Comparison of ENCODE assay signal across 16 cellular contexts in genomic region chr10:124035306-124035927, GRCh38. TPM values are rescaled to one million over a fixed set of nuclear protein-coding genes. Genes with fewer than 3 reads are reported as not detected.
A peak's percentile ranks its signal among the peaks of the same experiment; 100 is the strongest.
DNase-seq lines count a peak whose midpoint lies in the region; ATAC-seq and TF ChIP-seq lines count a peak whose summit lies in the region.
"Had no signal": no experiment of that assay in that cellular context is flagged by ENCODE, and none has a peak within 500 bp of the region (broad histone marks: within the 10 kb centered on the region; RNA-seq: fewer than 3 reads in every experiment).

No MANE protein-coding gene starts in this region.

- in situ Hi-C loops in GM13977 (cut with MboI; ENCODE audit: low pct_unique_long_range_greater_than_20kb, low sequenced_read_pairs, unreplicated experiment), result no loop called here

- POLR2A ChIA-PET in activated CD4-positive, alpha-beta T cell treated with anti-CD3 and anti-CD28 coated beads, Interleukin-2, amount 10 ng/mL, durations not matched to agents 7 days and 5 days (lab: Charles Lee), result no interaction called here
- POLR2A ChIA-PET in Caco-2 (lab: Charles Lee), result no interaction called here

- peak overlapping the region; percentile 83 for H3K27ac Mint-ChIP-seq in activated CD4-positive, alpha-beta T cell treated with anti-CD3 and anti-CD28 coated beads, Interleukin-2, amount 10 ng/mL, durations not matched to agents 7 days and 5 days
- H3K27ac Mint-ChIP-seq in dendritic cell treated with granulocyte-macrophage colony-stimulating factor and Interleukin-4, amounts not matched to agents 40 ng/mL and 50 ng/mL, for 4 days, result peak overlapping the region; percentile 73
- peak overlapping the region; percentile 84 for H3K27ac Mint-ChIP-seq in stimulated activated naive B cell treated with anti-CD40 and anti-IgM and Interleukin-4, amounts not matched to agents 10 μg/mL and 1 μg/mL and 100 μg/mL, for 72 hours
- H3K27ac Mint-ChIP-seq in Caco-2 (ENCODE audit: unreplicated experiment), result no peak overlapping the region

- H3K36me3 Mint-ChIP-seq in activated CD4-positive, alpha-beta T cell treated with anti-CD3 and anti-CD28 coated beads, Interleukin-2, amount 10 ng/mL, durations not matched to agents 7 days and 5 days (ENCODE audit: low read depth), result no peaks in the 10 kb centered on the region
- H3K36me3 Mint-ChIP-seq in dendritic cell treated with granulocyte-macrophage colony-stimulating factor and Interleukin-4, amounts not matched to agents 40 ng/mL and 50 ng/mL, for 4 days (ENCODE audit: low read depth), result peaks cover 6% of the 10 kb centered on the region
- H3K36me3 Mint-ChIP-seq in stimulated activated naive B cell treated with anti-CD40 and anti-IgM and Interleukin-4, amounts not matched to agents 10 μg/mL and 1 μg/mL and 100 μg/mL, for 72 hours, result peaks cover 7 to 32% of the 10 kb centered on the region in 2 donors
- H3K36me3 Mint-ChIP-seq in Caco-2 (ENCODE audit: insufficient read depth, unreplicated experiment), result peaks cover under 1% of the 10 kb centered on the region

- peaks cover 33% of the 10 kb centered on the region for H3F3A ChIP-seq in MM.1S (ENCODE audit: insufficient read depth, low read length)

- H3K4me1 Mint-ChIP-seq in activated CD4-positive, alpha-beta T cell treated with anti-CD3 and anti-CD28 coated beads, Interleukin-2, amount 10 ng/mL, durations not matched to agents 7 days and 5 days, result peaks cover 18% of the 10 kb centered on the region
- peaks cover 67% of the 10 kb centered on the region for H3K4me1 Mint-ChIP-seq in dendritic cell treated with granulocyte-macrophage colony-stimulating factor and Interleukin-4, amounts not matched to agents 40 ng/mL and 50 ng/mL, for 4 days (ENCODE audit: low read depth)
- peaks cover 22 to 40% of the 10 kb centered on the region in 2 donors for H3K4me1 Mint-ChIP-seq in stimulated activated naive B cell treated with anti-CD40 and anti-IgM and Interleukin-4, amounts not matched to agents 10 μg/mL and 1 μg/mL and 100 μg/mL, for 72 hours
- H3K4me1 Mint-ChIP-seq in Caco-2 (ENCODE audit: low read depth, unreplicated experiment), result peaks cover 7% of the 10 kb centered on the region

- BruUV-seq in Caco-2 (replicated peaks; lab: Mats Ljungman, UMichigan), result no TSS peak

- H3K4me1 ChIP-seq in MM.1S (ENCODE audit: low read length), result peaks cover 47% of the 10 kb centered on the region
- H3K4me1 ChIP-seq in Caco-2, result peaks cover 4% of the 10 kb centered on the region; the same call in 1 of the 2 replicates
- H3K4me1 ChIP-seq: parathyroid adenoma, SJSA1 had no signal

- H4K20me1 ChIP-seq in MM.1S (ENCODE audit: insufficient read depth, low read length), result no peaks in the 10 kb centered on the region; the same call in 1 of the 2 replicates

- H2AFZ ChIP-seq in MM.1S (ENCODE audit: low read length), result no peak overlapping the region
- H2AFZ ChIP-seq: parathyroid adenoma had no signal

- no peak for ATAC-seq in stimulated activated naive B cell treated with anti-CD40 and anti-IgM and Interleukin-4, amounts not matched to agents 10 μg/mL and 1 μg/mL and 100 μg/mL, for 72 hours (replicated peaks)

- H3K36me3 ChIP-seq in MM.1S (replicated peaks; ENCODE audit: insufficient read depth, low read length) (peaks cover 38% of the 10 kb centered on the region), Caco-2 (ENCODE audit: control insufficient read depth, insufficient read depth, low read length) (no peaks in the 10 kb centered on the region)
- H3K36me3 ChIP-seq: cardiac muscle cell, SJSA1 had no signal

- H3K9me3 Mint-ChIP-seq in activated CD4-positive, alpha-beta T cell treated with anti-CD3 and anti-CD28 coated beads, Interleukin-2, amount 10 ng/mL, durations not matched to agents 7 days and 5 days, result no peaks in the 10 kb centered on the region
- no peaks in the 10 kb centered on the region for H3K9me3 Mint-ChIP-seq in dendritic cell treated with granulocyte-macrophage colony-stimulating factor and Interleukin-4, amounts not matched to agents 40 ng/mL and 50 ng/mL, for 4 days
- peaks cover 2 to 4% of the 10 kb centered on the region in 2 donors for H3K9me3 Mint-ChIP-seq in stimulated activated naive B cell treated with anti-CD40 and anti-IgM and Interleukin-4, amounts not matched to agents 10 μg/mL and 1 μg/mL and 100 μg/mL, for 72 hours
- H3K9me3 Mint-ChIP-seq in Caco-2 (ENCODE audit: unreplicated experiment), result no peaks in the 10 kb centered on the region

- no peaks in the 10 kb centered on the region for H3K9me2 ChIP-seq in MM.1S (replicated peaks; ENCODE audit: insufficient read depth, low read length)

- no peak for DNase-seq in activated CD4-positive, alpha-beta T cell treated with anti-CD3 and anti-CD28 coated beads, Interleukin-2, amount 10 ng/mL, durations not matched to agents 7 days and 5 days
- DNase-seq in activated CD4-positive, alpha-beta T cell treated with anti-CD3 and anti-CD28 coated beads, Interleukin-2, amount 50 U/mL, for 1 hour, result no peak
- no peak for DNase-seq in MM.1S
- no peak for DNase-seq in stimulated activated naive B cell treated with anti-CD40 and anti-IgM and Interleukin-4, amounts not matched to agents 10 μg/mL and 1 μg/mL and 100 μg/mL, for 72 hours
- no peak for DNase-seq in GM13977 (ENCODE audit: low spot score)
- DNase-seq in NCI-H345 treated with DMSO at 0.1 percent for 48 hours (lab: John Stamatoyannopoulos, UW; ENCODE audit: unreplicated experiment), result no peak
- no peak for DNase-seq in Caco-2
- DNase-seq: ACHN, activated gamma-delta T cell, NCI-H1417 treated with DMSO at 0.1 percent for 48 hours, NCI-H69 had no signal

- H3K27me3 ChIP-seq in MM.1S (replicated peaks; ENCODE audit: insufficient read depth, low read length) (no peaks in the 10 kb centered on the region), Caco-2 (replicated peaks; ENCODE audit: control insufficient read depth, insufficient read depth, low read length) (no peaks in the 10 kb centered on the region)
- H3K27me3 ChIP-seq: cardiac muscle cell, SJSA1 had no signal

- peak overlapping the region; percentile 9 for H3K4me3 Mint-ChIP-seq in activated CD4-positive, alpha-beta T cell treated with anti-CD3 and anti-CD28 coated beads, Interleukin-2, amount 10 ng/mL, durations not matched to agents 7 days and 5 days
- peak overlapping the region; percentile 58 for H3K4me3 Mint-ChIP-seq in dendritic cell treated with granulocyte-macrophage colony-stimulating factor and Interleukin-4, amounts not matched to agents 40 ng/mL and 50 ng/mL, for 4 days
- peak overlapping the region; percentile 76 to 78 for H3K4me3 Mint-ChIP-seq in stimulated activated naive B cell treated with anti-CD40 and anti-IgM and Interleukin-4, amounts not matched to agents 10 μg/mL and 1 μg/mL and 100 μg/mL, for 72 hours
- no peak overlapping the region for H3K4me3 Mint-ChIP-seq in Caco-2 (ENCODE audit: unreplicated experiment)

- H3K4me3 ChIP-seq in MM.1S (ENCODE audit: low read length) (no peak overlapping the region), Caco-2 (ENCODE audit: low read depth, low read length) (no peak overlapping the region)
- H3K4me3 ChIP-seq: cardiac muscle cell, lung, SJSA1 had no signal

- intact Hi-C loops in dendritic cell treated with granulocyte-macrophage colony-stimulating factor and Interleukin-4, amounts not matched to agents 40 ng/mL and 50 ng/mL, for 4 days (cut with micrococcal nuclease), result loop anchor here (5.0 kb wide), 4 partner anchors 38 to 272 kb away; no protein-coding TSS in a partner anchor
- intact Hi-C loops in Caco-2 (cut with micrococcal nuclease; ENCODE audit: unreplicated experiment), result no loop called here

- peak overlapping the region; percentile 71; the same call in 1 of the 2 replicates for H3K27ac ChIP-seq in MM.1S (ENCODE audit: low read length)
- H3K27ac ChIP-seq: cardiac muscle cell, parathyroid adenoma, SJSA1 had no signal

- peaks cover 9% of the 10 kb centered on the region for H3K27me3 Mint-ChIP-seq in activated CD4-positive, alpha-beta T cell treated with anti-CD3 and anti-CD28 coated beads, Interleukin-2, amount 10 ng/mL, durations not matched to agents 7 days and 5 days
- H3K27me3 Mint-ChIP-seq in dendritic cell treated with granulocyte-macrophage colony-stimulating factor and Interleukin-4, amounts not matched to agents 40 ng/mL and 50 ng/mL, for 4 days, result peaks cover 3% of the 10 kb centered on the region
- no peaks in the 10 kb centered on the region for H3K27me3 Mint-ChIP-seq in stimulated activated naive B cell treated with anti-CD40 and anti-IgM and Interleukin-4, amounts not matched to agents 10 μg/mL and 1 μg/mL and 100 μg/mL, for 72 hours
- H3K27me3 Mint-ChIP-seq in Caco-2 (ENCODE audit: insufficient read depth, unreplicated experiment), result no peaks in the 10 kb centered on the region

- peaks cover 89% of the 10 kb centered on the region for H3K79me2 ChIP-seq in MM.1S (ENCODE audit: low read length)
- H3K79me2 ChIP-seq: parathyroid adenoma had no signal

- H3K4me2 ChIP-seq in MM.1S (ENCODE audit: low read depth, low read length), result peak overlapping the region; percentile 64

- CTCF ChIA-PET in activated CD4-positive, alpha-beta T cell treated with anti-CD3 and anti-CD28 coated beads, Interleukin-2, amount 10 ng/mL, durations not matched to agents 7 days and 5 days (lab: Charles Lee), result no interaction called here
- CTCF ChIA-PET in Caco-2 (lab: Charles Lee), result interaction anchor here (1.0 kb wide), 1 partner anchor 13 kb away, joined by 3 read pairs; no protein-coding TSS in a partner anchor

- no peak for TF ChIP-seq CTCF in MM.1S (IDR thresholded peaks at IDR 0.05; ENCODE audit: low read length)
- no peak for TF ChIP-seq CTCF in GM13977 (IDR thresholded peaks at IDR 0.05; ENCODE audit: extremely low read depth, insufficient read depth, missing control alignments)
- no peak for TF ChIP-seq CTCF in Caco-2 (IDR thresholded peaks at IDR 0.05; ENCODE audit: insufficient read depth in 1 of 2, low read depth in 1 of 2, low read length in 1 of 2, severe bottlenecking in 1 of 2, unreplicated experiment in 1 of 2)

- H3K9ac ChIP-seq in MM.1S (ENCODE audit: low read length), result no peak overlapping the region
- H3K9ac ChIP-seq: parathyroid adenoma had no signal

- no peaks in the 10 kb centered on the region for H3K9me3 ChIP-seq in MM.1S (replicated peaks; ENCODE audit: insufficient read depth, low read length)
- H3K9me3 ChIP-seq in Caco-2, result no peaks in the 10 kb centered on the region
- H3K9me3 ChIP-seq: SJSA1 had no signal

RNA-seq across cellular contexts. Expression of gene CHST15, which starts 58.0 kb away (rescaled TPM):
- not detected for total RNA-seq in activated CD4-positive, alpha-beta T cell treated with anti-CD3 and anti-CD28 coated beads, Interleukin-2, amount 10 ng/mL, durations not matched to agents 7 days and 5 days
- 26.1 and 26.7 TPM in 2 replicates for total RNA-seq in Caco-2 (2022)

Comparison
In these comparisons a context has a peak if more than half of its experiments do, and no peak if none do; other contexts are left out.
1. RNA of gene CHST15, which starts 58.0 kb away (total RNA-seq): 26.1 to 26.7 TPM in Caco-2; not detected in activated CD4-positive, alpha-beta T cell treated with anti-CD3 and anti-CD28 coated beads, Interleukin-2, amount 10 ng/mL, durations not matched to agents 7 days and 5 days; every median in the first group is over 10 times any median in the second.